ENCODE assay signal across 8 cellular contexts in genomic region chr19:49453013-49453756, GRCh38. TPM values are rescaled to one million over a fixed set of nuclear protein-coding genes. Genes with fewer than 3 reads are reported as not detected.
A peak's percentile ranks its signal among the peaks of the same experiment; 100 is the strongest.
DNase-seq lines count a peak whose midpoint lies in the region; ATAC-seq and TF ChIP-seq lines count a peak whose summit lies in the region.

ALDH16A1 (plus strand) TSS chr19:49453225; CDS start chr19:49453332, 107 bp downstream.

- peak; percentile 51 for ATAC-seq in GM18499 (IDR thresholded peaks at IDR 0.05; ENCODE audit: insufficient read depth, unreplicated experiment)
- ATAC-seq in HG02943 (IDR thresholded peaks at IDR 0.05; ENCODE audit: low read depth, unreplicated experiment) = peak; percentile 72

- H3K4me3 ChIP-seq in right atrium auricular region = peak within 1 kb of the TSS; percentile 65 to 82
- H3K4me3 ChIP-seq in vagina = peak within 1 kb of the TSS; percentile 65 to 69

- H3K27ac ChIP-seq in right atrium auricular region (peak within 1 kb of the TSS; percentile 89 to 95), vagina (peak within 1 kb of the TSS; percentile 95)

- peak in 1 of 2 donors; percentile 81 for TF ChIP-seq POLR2A in vagina (IDR thresholded peaks at IDR 0.05)

- H3K27me3 ChIP-seq in right atrium auricular region (no peaks in the 10 kb centered on the region), vagina (no peaks in the 10 kb centered on the region)

- intact Hi-C loops in T-helper 2 cell treated with Interferon-gamma antibody and Interleukin-4, amounts not matched to agents 100 ng/mL and 5 ng/mL, for 36 hours (cut with micrococcal nuclease) = loop anchor here (1.0 kb wide), 7 partner anchors 10 to 223 kb away; partner anchors contain the start of genes FLT3LG, RPL13A, RPS11 and RRAS
- intact Hi-C loops in vagina (cut with DNase I) = no loop called here

- peaks cover 5% of the 10 kb centered on the region for H3K36me3 ChIP-seq in right atrium auricular region
- peaks cover 0 to 10% of the 10 kb centered on the region in 2 donors for H3K36me3 ChIP-seq in vagina

- peak; percentile 94 for DNase-seq in NCI-H187 treated with DMSO at 0.1 percent for 48 hours (lab: John Stamatoyannopoulos, UW)
- peak; percentile 77 to 99 (median 97) for DNase-seq in anterior cingulate cortex (lab: John Stamatoyannopoulos, UW)
- DNase-seq in right atrium auricular region (ENCODE audit: low spot score) = peak; percentile 98
- DNase-seq in putamen (ENCODE audit: low spot score) = peak; percentile 98
- DNase-seq in vagina (ENCODE audit: extremely low spot score in 2 of 2) = peak in 1 of 2 donors; percentile 99

- H3K9me3 ChIP-seq in right atrium auricular region (no peaks in the 10 kb centered on the region), vagina (no peaks in the 10 kb centered on the region)

- TF ChIP-seq CTCF in right atrium auricular region (IDR thresholded peaks at IDR 0.05) (no peak), vagina (IDR thresholded peaks at IDR 0.05) (no peak)

- peaks cover 0 to 26% of the 10 kb centered on the region in 2 donors for H3K4me1 ChIP-seq in right atrium auricular region
- H3K4me1 ChIP-seq in vagina = peaks cover 49% of the 10 kb centered on the region

RNA-seq across cellular contexts. Expression of gene ALDH16A1, which starts in this region (rescaled TPM):
- total RNA-seq in T-helper 2 cell treated with Interferon-gamma antibody and Interleukin-4, amounts not matched to agents 100 ng/mL and 5 ng/mL, for 36 hours = 45.5 and 47.5 TPM in 2 replicates
- 10 to 100 TPM in 1 of 2 donors, 1 to 10 TPM in 1; 9.5 to 18.5 TPM for total RNA-seq in right atrium auricular region
- total RNA-seq in vagina = 29.5 TPM
